In the genomic region with DNA sequence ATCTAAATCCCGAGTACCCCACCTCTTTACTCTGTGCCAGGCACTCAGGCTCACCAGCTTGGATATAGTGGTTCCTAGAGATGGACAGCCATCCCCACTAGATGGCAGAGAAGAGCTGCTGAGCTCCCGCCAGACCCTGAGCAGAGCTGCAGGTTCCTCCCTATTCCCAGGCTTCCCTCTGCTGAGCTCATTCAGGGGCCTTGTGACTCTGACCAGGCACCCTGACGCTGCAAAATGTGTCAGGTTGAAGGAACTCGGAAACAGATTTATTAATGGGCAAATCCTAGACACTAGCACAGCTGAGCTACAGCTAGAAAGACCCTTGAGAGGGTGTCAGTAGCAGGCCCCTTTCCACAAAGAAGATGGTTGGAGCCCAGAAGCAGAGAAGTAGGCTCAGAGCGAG, we compare ENCODE assay signal across 8 cellular contexts. TPM values are rescaled to one million over a fixed set of nuclear protein-coding genes. Genes with fewer than 3 reads are reported as not detected.
DNase-seq lines count a peak whose midpoint lies in the region; ATAC-seq and TF ChIP-seq lines count a peak whose summit lies in the region.

No MANE protein-coding gene starts in this region.

- no peaks in the 10 kb centered on the region for H3K4me1 ChIP-seq in CD8-positive, alpha-beta memory T cell (ENCODE audit: insufficient read depth, low read length)
- H3K4me1 ChIP-seq in stomach: peaks cover 5 to 18% (median 6%) of the 10 kb centered on the region in 4 donors

- no peaks in the 10 kb centered on the region for H3K27me3 Mint-ChIP-seq in CD8-positive, alpha-beta memory T cell
- H3K27me3 Mint-ChIP-seq in natural killer cell (ENCODE audit: low read depth in 2 of 2): no peaks in the 10 kb centered on the region

- no peak overlapping the region for H3K4me3 Mint-ChIP-seq in CD8-positive, alpha-beta memory T cell
- H3K4me3 Mint-ChIP-seq in natural killer cell: no peak overlapping the region

- peak overlapping the region in 2 of 8 donors; percentile 10 to 80 for H3K27ac Mint-ChIP-seq in CD8-positive, alpha-beta memory T cell
- no peak overlapping the region for H3K27ac Mint-ChIP-seq in natural killer cell

- no peaks in the 10 kb centered on the region for H3K36me3 ChIP-seq in CD8-positive, alpha-beta memory T cell (ENCODE audit: insufficient read depth, low read length)
- H3K36me3 ChIP-seq in stomach: peaks cover 0 to 75% (median 54%) of the 10 kb centered on the region in 4 donors

- TF ChIP-seq EP300 in Ishikawa (IDR thresholded peaks at IDR 0.05; ENCODE audit: borderline replicate concordance) (no peak), stomach (IDR thresholded peaks at IDR 0.05) (no peak)

- intact Hi-C loops in natural killer cell (cut with micrococcal nuclease): loop anchor here (1.0 to 2.0 kb wide), 4 partner anchors 137 to 444 kb away; no protein-coding TSS in a partner anchor
- intact Hi-C loops in stomach (cut with DNase I; ENCODE audit: low total_unique reads): no loop called here

- TF ChIP-seq POLR2A in stomach (IDR thresholded peaks at IDR 0.05): no peak

- peaks cover 0 to 25% (median 13%) of the 10 kb centered on the region in 3 donors for H3K36me3 Mint-ChIP-seq in CD8-positive, alpha-beta memory T cell
- H3K36me3 Mint-ChIP-seq in natural killer cell: no peaks in the 10 kb centered on the region

- 22 to 27% (median 23%) methylated on average over 4 to 5 of the region's 5 CpGs for WGBS in stomach, 5 donors

- peak; percentile 66 for ATAC-seq in GM19467 (IDR thresholded peaks at IDR 0.05; ENCODE audit: unreplicated experiment)
- ATAC-seq in natural killer cell: peak; percentile 87 to 100 (median 99)

- peak; percentile 31 to 72 (median 46) for DNase-seq in CD8-positive, alpha-beta memory T cell
- DNase-seq in OCI-M2 (lab: John Stamatoyannopoulos, UW; ENCODE audit: unreplicated experiment) (peak; percentile 2), fibroblast of pulmonary artery (ENCODE audit: low read depth) (peak; percentile 96), natural killer cell (peak; percentile 46), stomach (peak; percentile 66)
- peak; percentile 50 to 67 for DNase-seq in activated T-cell treated with anti-CD3 and anti-CD28 coated beads, Interleukin-2, amount 50 U/mL, for 48 hours

- H3K27ac ChIP-seq in CD8-positive, alpha-beta memory T cell (ENCODE audit: low read depth, low read length): no peak overlapping the region
- H3K27ac ChIP-seq in stomach: peak overlapping the region in 4 of 5 donors; percentile 52 to 83 (median 66)

- no peak overlapping the region for H3K4me3 ChIP-seq in CD8-positive, alpha-beta memory T cell (ENCODE audit: low read length)
- no peak overlapping the region for H3K4me3 ChIP-seq in fibroblast of pulmonary artery (replicated peaks; ENCODE audit: low read depth, low read length)
- no peak overlapping the region for H3K4me3 ChIP-seq in stomach

- no peaks in the 10 kb centered on the region for H3K9me3 Mint-ChIP-seq in CD8-positive, alpha-beta memory T cell
- H3K9me3 Mint-ChIP-seq in natural killer cell: no peaks in the 10 kb centered on the region

- no peaks in the 10 kb centered on the region for H3K9me3 ChIP-seq in CD8-positive, alpha-beta memory T cell (ENCODE audit: low read length)
- no peaks in the 10 kb centered on the region for H3K9me3 ChIP-seq in stomach

- peaks cover 2 to 4% (median 3%) of the 10 kb centered on the region in 3 donors for H3K4me1 Mint-ChIP-seq in CD8-positive, alpha-beta memory T cell
- H3K4me1 Mint-ChIP-seq in natural killer cell: peaks cover 0 to 9% of the 10 kb centered on the region in 2 donors

- CTCF ChIA-PET in CD8-positive, alpha-beta memory T cell (lab: Charles Lee): interaction anchor here (0.7 to 4.9 kb wide), 33 partner anchors 10 to 611 kb away, joined by 3 to 69 read pairs (median 4); partner anchors contain the start of genes ACAD9, H1-8 and PLXND1

- H3K27me3 ChIP-seq in CD8-positive, alpha-beta memory T cell (ENCODE audit: insufficient read depth, low read length, poor library complexity, severe bottlenecking): no peaks in the 10 kb centered on the region
- no peaks in the 10 kb centered on the region for H3K27me3 ChIP-seq in stomach

- POLR2A ChIA-PET in CD8-positive, alpha-beta memory T cell (lab: Charles Lee): interaction anchor here (0.6 to 1.5 kb wide), 3 partner anchors 67 to 138 kb away, joined by 3 to 4 read pairs (median 3); no protein-coding TSS in a partner anchor

- peak; percentile 95 for TF ChIP-seq RAD21 in Ishikawa (IDR thresholded peaks at IDR 0.05; ENCODE audit: low read depth)

- TF ChIP-seq CTCF in fibroblast of pulmonary artery (IDR thresholded peaks at IDR 0.05; ENCODE audit: low read length, missing control alignments) (peak; percentile 96), natural killer cell (IDR thresholded peaks at IDR 0.05) (peak; percentile 94), stomach (IDR thresholded peaks at IDR 0.05) (peak in 5 of 7 experiments; percentile 65 to 82 (median 72))

TF ChIP-seq in Ishikawa, 13 proteins besides CTCF, POLR2A, EP300 and RAD21:
- TF ChIP-seq REST (IDR thresholded peaks at IDR 0.05; ENCODE audit: low read depth) (no peak), NFIC (IDR thresholded peaks at IDR 0.05) (no peak; the same call in 1 of the 2 replicates), CEBPB (IDR thresholded peaks at IDR 0.05) (no peak), YY1 (IDR thresholded peaks at IDR 0.05; ENCODE audit: low read depth) (no peak), ZBTB7A (IDR thresholded peaks at IDR 0.05; ENCODE audit: low read depth) (no peak), TCF12 (IDR thresholded peaks at IDR 0.05; ENCODE audit: low read depth) (no peak), CREB1 (IDR thresholded peaks at IDR 0.05; ENCODE audit: low read depth) (no peak)

RNA-seq across cellular contexts. Expression of gene RHO, which starts 38.2 kb away (rescaled TPM):
- not detected for total RNA-seq in CD8-positive, alpha-beta memory T cell
- not detected for polyA plus RNA-seq in CD8-positive, alpha-beta memory T cell
- not detected for total RNA-seq in natural killer cell
- total RNA-seq in stomach: not detected
- not detected for polyA plus RNA-seq in stomach

RNA-seq across cellular contexts. Expression of gene IFT122, which starts 50.2 kb away (rescaled TPM):
- 10 to 100 TPM; 16.4 to 16.5 TPM for total RNA-seq in CD8-positive, alpha-beta memory T cell
- polyA plus RNA-seq in CD8-positive, alpha-beta memory T cell: 4.3 TPM
- total RNA-seq in natural killer cell: 10 to 100 TPM; 20.7 to 26.6 (median 23.9) TPM
- 100 to 1,000 TPM in 2 of 5 donors, 10 to 100 TPM in 2, 1 to 10 TPM in 1; 9.9 to 163 (median 61.5) TPM for total RNA-seq in stomach
- polyA plus RNA-seq in stomach: 10 to 100 TPM; 12.3 to 17.0 (median 13.9) TPM

RNA-seq across cellular contexts. Expression of gene MBD4, which starts 50.5 kb away (rescaled TPM):
- 10 to 100 TPM; 48.0 to 48.1 TPM for total RNA-seq in CD8-positive, alpha-beta memory T cell
- polyA plus RNA-seq in CD8-positive, alpha-beta memory T cell: 33.2 TPM
- total RNA-seq in natural killer cell: 10 to 100 TPM; 46.4 to 55.6 (median 48.0) TPM
- 10 to 100 TPM in 4 of 5 donors, 1 to 10 TPM in 1; 5.8 to 74.1 (median 40.6) TPM for total RNA-seq in stomach
- 10 to 100 TPM; 13.8 to 23.4 (median 20.1) TPM for polyA plus RNA-seq in stomach

RNA-seq across cellular contexts. Expression of gene H1-8, which starts 52.7 kb away (rescaled TPM):
- total RNA-seq in CD8-positive, alpha-beta memory T cell: not detected
- not detected for polyA plus RNA-seq in CD8-positive, alpha-beta memory T cell
- total RNA-seq in natural killer cell (not detected), stomach (not detected)
- not detected for polyA plus RNA-seq in stomach

Comparison
In these comparisons a context has a peak if more than half of its experiments do, and no peak if none do; other contexts are left out.
1. DNase-seq: peak in every context shown above with its lines; median percentile 96 in fibroblast of pulmonary artery; 66 in stomach; 58 in activated T-cell treated with anti-CD3 and anti-CD28 coated beads, Interleukin-2, amount 50 U/mL, for 48 hours; 46 in CD8-positive, alpha-beta memory T cell; 46 in natural killer cell; 2 in OCI-M2.